12 cellular contexts compared by ENCODE assay signal in genomic region chr4:45663495-45664148, GRCh38.
"Had no signal": no experiment of that assay in that cellular context is flagged by ENCODE, and none has a peak within 500 bp of the region (broad histone marks: within the 10 kb centered on the region; RNA-seq: fewer than 3 reads in every experiment).

No MANE protein-coding gene starts in this region.

- H3K4me1 ChIP-seq: esophagus squamous epithelium had no signal

- H3K27me3 ChIP-seq: esophagus squamous epithelium, hepatocyte, stomach had no signal

- H3K9me3 ChIP-seq: esophagus squamous epithelium, stomach had no signal

- H3K36me3 ChIP-seq: esophagus squamous epithelium, stomach had no signal

- H3K4me3 ChIP-seq: esophagus squamous epithelium, hepatocyte, stomach had no signal

- H3K27ac ChIP-seq: esophagus squamous epithelium, hepatocyte, stomach had no signal

- DNase-seq: activated CD4-positive, alpha-beta T cell treated with anti-CD3 and anti-CD28 coated beads, Interleukin-2, amount 10 ng/mL, durations not matched to agents 7 days and 5 days; activated CD8-positive, alpha-beta memory T cell treated with anti-CD3 and anti-CD28 coated beads, Interleukin-2, amount 50 U/mL, for 4 hours; activated naive CD4-positive, alpha-beta T cell treated with anti-CD3 and anti-CD28 coated beads for 36 hours; activated naive CD8-positive, alpha-beta T cell treated with anti-CD3 and anti-CD28 coated beads, Interleukin-2, amount 50 U/mL, for 24 hours; activated T-cell treated with anti-CD3 and anti-CD28 coated beads, Interleukin-2, amount 50 U/mL, for 4 hours; dermis blood vessel endothelial cell; effector memory CD4-positive, alpha-beta T cell; esophagus squamous epithelium; nephron progenitor cell; stimulated activated CD4-positive, alpha-beta T cell treated with anti-CD3 and anti-CD28 coated beads, Interleukin-4, amount 100 ng/mL, for 1 hour had no signal
